25 cellular contexts compared by ENCODE assay signal in the genomic region with DNA sequence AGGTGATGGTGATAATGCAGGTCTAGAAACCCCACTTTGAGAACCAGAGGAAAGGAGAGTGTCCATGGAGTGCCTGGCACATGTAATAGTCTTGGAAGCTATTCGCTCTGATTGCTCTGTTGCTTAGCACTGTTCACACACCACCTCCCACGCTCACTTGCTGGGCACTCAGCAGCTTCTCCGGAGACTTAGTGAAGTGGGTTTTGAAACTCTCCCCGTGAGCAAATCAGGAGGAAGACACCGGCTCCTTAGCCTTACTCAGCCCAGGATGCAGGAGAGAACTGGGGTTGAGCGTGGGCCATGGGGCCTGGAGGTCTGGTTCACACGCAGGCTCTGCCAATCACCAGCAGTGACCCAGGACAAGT. TPM values are rescaled to one million over a fixed set of nuclear protein-coding genes. Genes with fewer than 3 reads are reported as not detected.
DNase-seq lines count a peak whose midpoint lies in the region; TF ChIP-seq lines count a peak whose summit lies in the region.
"Had no signal": no experiment of that assay in that cellular context is flagged by ENCODE, and none has a peak within 500 bp of the region (broad histone marks: within the 10 kb centered on the region; RNA-seq: fewer than 3 reads in every experiment).

No MANE protein-coding gene starts in this region.

- H3K4me1 ChIP-seq in GM23248 (ENCODE audit: insufficient read depth) (no peaks in the 10 kb centered on the region), esophagus squamous epithelium (peaks cover 8 to 64% (median 18%) of the 10 kb centered on the region in 3 donors)

- no peaks in the 10 kb centered on the region for H3K4me1 Mint-ChIP-seq in endothelial cell (ENCODE audit: unreplicated experiment)
- H3K4me1 Mint-ChIP-seq: stimulated activated naive CD8-positive, alpha-beta T cell treated with anti-CD3 and anti-CD28 coated beads, Interleukin-15, amount 100 ng/mL, for 72 hours; T-cell had no signal

- no peak overlapping the region for H3K27ac Mint-ChIP-seq in endothelial cell (ENCODE audit: unreplicated experiment)
- H3K27ac Mint-ChIP-seq: T-cell had no signal

- in situ Hi-C loops in GM23248 (cut with MboI): no loop called here

- no peaks in the 10 kb centered on the region for H3K9me2 ChIP-seq in GM23248 (ENCODE audit: insufficient read depth)

- H3K36me3 Mint-ChIP-seq in endothelial cell (ENCODE audit: low read depth, unreplicated experiment): no peaks in the 10 kb centered on the region
- H3K36me3 Mint-ChIP-seq: T-cell had no signal

- intact Hi-C loops in esophagus squamous epithelium (cut with DNase I): no loop called here

- H3K27me3 ChIP-seq in GM23248 (replicated peaks; ENCODE audit: insufficient read depth) (peaks cover 30% of the 10 kb centered on the region), esophagus squamous epithelium (no peaks in the 10 kb centered on the region)

- H3K4me3 ChIP-seq in GM23248: no peak overlapping the region
- H3K4me3 ChIP-seq in esophagus squamous epithelium: no peak overlapping the region
- H3K4me3 ChIP-seq in skin epidermis: no peak overlapping the region
- H3K4me3 ChIP-seq: smooth muscle cell had no signal

- H3K36me3 ChIP-seq in GM23248 (ENCODE audit: low read depth) (no peaks in the 10 kb centered on the region), esophagus squamous epithelium (no peaks in the 10 kb centered on the region)

- no peaks in the 10 kb centered on the region for H3K27me3 Mint-ChIP-seq in endothelial cell (ENCODE audit: unreplicated experiment)

- H3K27ac ChIP-seq in GM23248 (no peak overlapping the region), esophagus squamous epithelium (peak overlapping the region; percentile 81 to 90 (median 86)), skin epidermis (peak overlapping the region in 14 of 21 experiments; percentile 14 to 83 (median 55))
- H3K27ac ChIP-seq: VCaP had no signal

- H2AFZ ChIP-seq in GM23248: no peak overlapping the region

- TF ChIP-seq POLR2A in esophagus squamous epithelium (IDR thresholded peaks at IDR 0.05): no peak

- H3K4me3 Mint-ChIP-seq in endothelial cell (ENCODE audit: unreplicated experiment): no peak overlapping the region
- H3K4me3 Mint-ChIP-seq: stimulated activated naive CD8-positive, alpha-beta T cell treated with anti-CD3 and anti-CD28 coated beads, Interleukin-15, amount 100 ng/mL, for 72 hours; T-cell had no signal

- no peaks in the 10 kb centered on the region for H3K79me2 ChIP-seq in GM23248 (ENCODE audit: insufficient read depth)

- peaks cover 5% of the 10 kb centered on the region for H3K9me3 Mint-ChIP-seq in endothelial cell (ENCODE audit: unreplicated experiment)

- TF ChIP-seq CTCF in esophagus squamous epithelium (IDR thresholded peaks at IDR 0.05) (no peak), endothelial cell (IDR thresholded peaks at IDR 0.05; ENCODE audit: unreplicated experiment) (no peak)

- no peak overlapping the region for H3K9ac ChIP-seq in GM23248

- no peaks in the 10 kb centered on the region for H3F3A ChIP-seq in GM23248 (ENCODE audit: insufficient read depth)

- H3K4me2 ChIP-seq in GM23248 (ENCODE audit: unreplicated experiment): no peak overlapping the region
- H3K4me2 ChIP-seq: smooth muscle cell had no signal

- peak; percentile 45 for DNase-seq in GM23248
- peak; percentile 45 for DNase-seq in NCI-H69 (lab: John Stamatoyannopoulos, UW)
- no peak for DNase-seq in esophagus squamous epithelium (lab: John Stamatoyannopoulos, UW)
- no peak for DNase-seq in endothelial cell (ENCODE audit: low spot score)
- DNase-seq in SW 1271 (lab: John Stamatoyannopoulos, UW): no peak
- no peak for DNase-seq in GM03348 (ENCODE audit: low spot score)
- DNase-seq in retina: no peak
- DNase-seq: activated CD4-positive, alpha-beta T cell treated with anti-CD3 and anti-CD28 coated beads, Interleukin-2, amount 50 U/mL, for 4 hours; activated effector memory CD4-positive, alpha-beta T cell treated with anti-CD3 and anti-CD28 coated beads, Interleukin-2, amount 50 U/mL, for 16 hours; AML-193; foreskin melanocyte; hippocampal formation; NCI-H1092 treated with DMSO at 0.1 percent for 48 hours; NCI-H2107; NCI-H510A treated with DMSO at 0.1 percent for 48 hours; SHP77 treated with DMSO at 0.1 percent for 48 hours; stimulated activated CD4-positive, alpha-beta T cell treated with anti-CD3 and anti-CD28 coated beads, Interleukin-4, amount 100 ng/mL, for 1 hour; stimulated activated naive CD8-positive, alpha-beta T cell treated with anti-CD3 and anti-CD28 coated beads, Interleukin-15, amount 100 ng/mL, for 72 hours; T-cell had no signal

- WGBS in GM23248 (ENCODE audit: low coverage in 1 of 2, low lambda C conversion rate in 2 of 2, missing lambda C conversion rate in 2 of 2), 2 experiments: 47 to 48% methylated on average over 7 of the region's 7 CpGs
- 60 to 77% methylated on average over 2 to 4 of the region's 7 CpGs for WGBS in esophagus squamous epithelium, 2 donors

- no peaks in the 10 kb centered on the region for H4K20me1 ChIP-seq in GM23248 (ENCODE audit: insufficient read depth)

- H3K9me3 ChIP-seq in GM23248 (ENCODE audit: low read depth) (no peaks in the 10 kb centered on the region), esophagus squamous epithelium (no peaks in the 10 kb centered on the region)

RNA-seq across cellular contexts. Expression of a gene that starts 22.2 kb away (rescaled TPM):
- total RNA-seq in GM23248 (2014; rRNA removed; shearing (Covaris generic)): not detected in 2 replicates
- 0.09 TPM in 1 of 2 replicates, not detected in the other for polyA plus RNA-seq in GM23248 (2016; fragmentation: Nextera tagmentation; extraction: Ambion mirVana)
- total RNA-seq in esophagus squamous epithelium (10 to 100 TPM; 21.8 to 59.8 (median 35.1) TPM), endothelial cell (ENCODE audit: unreplicated experiment) (0.38 TPM)
- total RNA-seq: endothelial cell of umbilical vein, LHCN-M2, lung microvascular endothelial cell, T-cell had no signal
- polyA plus RNA-seq: endothelial cell of umbilical vein had no signal

Comparison
In these comparisons a context has a peak if more than half of its experiments do, and no peak if none do; other contexts are left out.
1. DNase-seq: peak in GM23248 (single experiment) and NCI-H69 (single experiment); none in esophagus squamous epithelium (single experiment), endothelial cell (single experiment), SW 1271 (0 of 2), GM03348 (single experiment) and retina (single experiment).
2. RNA of a gene that starts 22.2 kb away (total RNA-seq): 21.8 to 59.8 TPM in esophagus squamous epithelium; 0.38 TPM in endothelial cell (single experiment) and not detected in GM23248; every median in the first group is over 10 times any median in the second.